16 cellular contexts compared by ENCODE assay signal in genomic region chr10:10270071-10270470, GRCh38.
A peak's percentile ranks its signal among the peaks of the same experiment; 100 is the strongest.
DNase-seq lines count a peak whose midpoint lies in the region; ATAC-seq and TF ChIP-seq lines count a peak whose summit lies in the region.
"Had no signal": no experiment of that assay in that cellular context is flagged by ENCODE, and none has a peak within 500 bp of the region (broad histone marks: within the 10 kb centered on the region; RNA-seq: fewer than 3 reads in every experiment).

No MANE protein-coding gene starts in this region.

- H3K4me1 ChIP-seq in lower lobe of right lung (no peaks in the 10 kb centered on the region), subcutaneous abdominal adipose tissue (ENCODE audit: control insufficient read depth in 5 of 5, insufficient read depth in 5 of 5, low read length in 5 of 5) (peaks cover 0 to 25% (median 6%) of the 10 kb centered on the region in 5 donors)

- H3K4me1 Mint-ChIP-seq in activated naive CD4-positive, alpha-beta T cell treated with anti-CD3 and anti-CD28 coated beads for 36 hours (ENCODE audit: low read depth), result no peaks in the 10 kb centered on the region
- H3K4me1 Mint-ChIP-seq: CD8-positive, alpha-beta memory T cell had no signal

- H3K27me3 ChIP-seq in lower lobe of right lung (ENCODE audit: low read depth) (no peaks in the 10 kb centered on the region), subcutaneous abdominal adipose tissue (ENCODE audit: control insufficient read depth in 5 of 5, insufficient read depth in 4 of 5, low read length in 5 of 5) (no peaks in the 10 kb centered on the region)

- no peak overlapping the region for H3K27ac Mint-ChIP-seq in activated naive CD4-positive, alpha-beta T cell treated with anti-CD3 and anti-CD28 coated beads for 36 hours
- H3K27ac Mint-ChIP-seq: CD8-positive, alpha-beta memory T cell had no signal

- DNase-seq in choroid plexus epithelial cell (ENCODE audit: low read depth) (peak; percentile 7), fibroblast of villous mesenchyme (ENCODE audit: low read depth) (peak; percentile 3), lower lobe of right lung (no peak), SHP77 (lab: John Stamatoyannopoulos, UW) (no peak), MV-4-11 (lab: John Stamatoyannopoulos, UW) (no peak)
- DNase-seq in activated naive CD4-positive, alpha-beta T cell treated with anti-CD3 and anti-CD28 coated beads for 36 hours, result no peak
- DNase-seq: ACHN; C1 segment of cervical spinal cord; CD8-positive, alpha-beta memory T cell; H7; KG1; NCI-H1417 treated with DMSO at 0.1 percent for 48 hours; NCI-H187 treated with DMSO at 0.1 percent for 48 hours; NCI-H345; NCI-H524 treated with DMSO at 0.1 percent for 48 hours had no signal

- intact Hi-C loops in lower lobe of right lung (cut with DNase I), result no loop called here
- intact Hi-C loops in activated naive CD4-positive, alpha-beta T cell treated with anti-CD3 and anti-CD28 coated beads for 36 hours (cut with micrococcal nuclease), result no loop called here

- CTCF ChIA-PET in activated naive CD4-positive, alpha-beta T cell treated with anti-CD3 and anti-CD28 coated beads for 36 hours (lab: Charles Lee), result no interaction called here

- no peak overlapping the region for H3K4me3 Mint-ChIP-seq in activated naive CD4-positive, alpha-beta T cell treated with anti-CD3 and anti-CD28 coated beads for 36 hours
- H3K4me3 Mint-ChIP-seq: CD8-positive, alpha-beta memory T cell had no signal

- H3K36me3 Mint-ChIP-seq in activated naive CD4-positive, alpha-beta T cell treated with anti-CD3 and anti-CD28 coated beads for 36 hours (ENCODE audit: low read depth), result no peaks in the 10 kb centered on the region
- H3K36me3 Mint-ChIP-seq: CD8-positive, alpha-beta memory T cell had no signal

- H3K9me3 ChIP-seq in lower lobe of right lung (no peaks in the 10 kb centered on the region), subcutaneous abdominal adipose tissue (ENCODE audit: control insufficient read depth in 5 of 5, low read length in 5 of 5) (no peaks in the 10 kb centered on the region)

- H3K36me3 ChIP-seq in lower lobe of right lung (no peaks in the 10 kb centered on the region), subcutaneous abdominal adipose tissue (ENCODE audit: control insufficient read depth in 5 of 5, insufficient read depth in 5 of 5, low read length in 5 of 5) (no peaks in the 10 kb centered on the region)

- H3K9ac ChIP-seq in subcutaneous abdominal adipose tissue (ENCODE audit: low read length in 5 of 5), result no peak overlapping the region

- ATAC-seq in lower lobe of right lung, result no peak

- H3K27me3 Mint-ChIP-seq in activated naive CD4-positive, alpha-beta T cell treated with anti-CD3 and anti-CD28 coated beads for 36 hours (ENCODE audit: low read depth), result peaks cover 5% of the 10 kb centered on the region

- H3K27ac ChIP-seq in lower lobe of right lung (peak overlapping the region; percentile 21), subcutaneous abdominal adipose tissue (ENCODE audit: low read depth, low read length) (peak overlapping the region; percentile 38)

- H3K4me3 ChIP-seq in choroid plexus epithelial cell (ENCODE audit: low read depth, low read length) (no peak overlapping the region), fibroblast of villous mesenchyme (ENCODE audit: low read depth, low read length) (no peak overlapping the region), lower lobe of right lung (no peak overlapping the region), subcutaneous abdominal adipose tissue (ENCODE audit: low read depth in 1 of 5, low read length in 5 of 5) (no peak overlapping the region)

- no peaks in the 10 kb centered on the region for H3K9me3 Mint-ChIP-seq in activated naive CD4-positive, alpha-beta T cell treated with anti-CD3 and anti-CD28 coated beads for 36 hours
- H3K9me3 Mint-ChIP-seq: CD8-positive, alpha-beta memory T cell had no signal

- no peak for TF ChIP-seq CTCF in choroid plexus epithelial cell (conservative IDR thresholded peaks at IDR 0.05; ENCODE audit: low read depth, low read length)
- TF ChIP-seq CTCF in fibroblast of villous mesenchyme (IDR thresholded peaks at IDR 0.05; ENCODE audit: insufficient read depth, low read depth, low read length), result no peak
- no peak for TF ChIP-seq CTCF in lower lobe of right lung (IDR thresholded peaks at IDR 0.05)

Comparison
In these comparisons a context has a peak if more than half of its experiments do, and no peak if none do; other contexts are left out.
1. DNase-seq: peak in choroid plexus epithelial cell (single experiment) and fibroblast of villous mesenchyme (single experiment); none in lower lobe of right lung (single experiment), SHP77 (0 of 2), MV-4-11 (single experiment) and activated naive CD4-positive, alpha-beta T cell treated with anti-CD3 and anti-CD28 coated beads for 36 hours (single experiment).